7 cellular contexts compared by ENCODE assay signal in the genomic region with DNA sequence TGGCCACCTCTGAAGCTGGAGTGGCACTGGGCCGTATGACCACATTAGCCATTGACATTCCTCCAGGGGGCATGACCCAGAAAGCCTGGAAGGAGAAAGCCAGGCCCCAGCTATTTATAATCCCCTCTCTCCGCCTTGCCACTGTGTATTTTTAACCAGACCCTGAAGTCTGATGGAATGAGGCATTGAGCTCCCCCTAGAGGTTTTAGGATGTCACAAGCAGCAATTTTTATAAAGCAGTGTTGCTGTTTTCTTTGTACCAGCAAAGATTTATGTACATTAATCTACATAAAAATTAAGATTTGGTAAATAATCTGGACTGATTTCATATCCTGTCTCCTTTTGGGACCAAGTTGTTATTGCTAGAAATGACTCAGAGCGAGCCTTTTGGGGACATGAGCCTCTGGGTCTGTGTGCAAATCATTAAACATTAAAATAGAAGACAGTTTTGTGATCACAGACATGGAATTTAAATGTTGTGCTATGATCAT.
DNase-seq lines count a peak whose midpoint lies in the region; ATAC-seq, FAIRE-seq and TF ChIP-seq lines count a peak whose summit lies in the region.

No MANE protein-coding gene starts in this region.

- no peak overlapping the region for H3K4me3 ChIP-seq in gastroesophageal sphincter
- no peak overlapping the region for H3K4me3 ChIP-seq in parathyroid adenoma (ENCODE audit: low read depth, low read length)

- intact Hi-C loops in activated CD4-positive, alpha-beta T cell treated with anti-CD3 and anti-CD28 coated beads, Interleukin-2, amount 10 ng/mL, durations not matched to agents 24 days and 14 days (cut with micrococcal nuclease): loop anchor here (2.0 to 5.0 kb wide), 3 partner anchors 128 to 281 kb away; a partner anchor contains a TSS

- WGBS in gastroesophageal sphincter (ENCODE audit: low coverage in 1 of 2), 2 donors: 15 to 29% methylated on average over 2 to 3 of the region's 3 CpGs

- H3K9ac ChIP-seq in parathyroid adenoma: no peak overlapping the region

- no peak for TF ChIP-seq EP300 in gastroesophageal sphincter (IDR thresholded peaks at IDR 0.05)

- H3K27me3 ChIP-seq in gastroesophageal sphincter (no peaks in the 10 kb centered on the region), parathyroid adenoma (ENCODE audit: control insufficient read depth, insufficient read depth, low read length) (no peaks in the 10 kb centered on the region)

- H3K4me1 ChIP-seq in gastroesophageal sphincter: peaks cover 23 to 80% (median 25%) of the 10 kb centered on the region in 3 donors
- peaks cover 22% of the 10 kb centered on the region for H3K4me1 ChIP-seq in parathyroid adenoma

- peak; percentile 48 for ATAC-seq in HG03025 (IDR thresholded peaks at IDR 0.05; ENCODE audit: low FRiP score, unreplicated experiment)
- ATAC-seq in gastroesophageal sphincter: peak; percentile 75

- H3K4me2 ChIP-seq in parathyroid adenoma (ENCODE audit: low read length): peak overlapping the region; percentile 35

- no peak overlapping the region for H2AFZ ChIP-seq in parathyroid adenoma

- DNase-seq in NCI-H2081 treated with DMSO at 0.1 percent for 48 hours (lab: John Stamatoyannopoulos, UW): peak; percentile 78
- DNase-seq in activated CD4-positive, alpha-beta T cell treated with anti-CD3 and anti-CD28 coated beads, Interleukin-2, amount 10 ng/mL, durations not matched to agents 24 days and 14 days: no peak

- no peaks in the 10 kb centered on the region for H3K9me3 ChIP-seq in gastroesophageal sphincter
- no peaks in the 10 kb centered on the region for H3K9me3 ChIP-seq in parathyroid adenoma (ENCODE audit: control insufficient read depth, low read length)

- H3K36me3 ChIP-seq in gastroesophageal sphincter (peaks cover 0 to 11% of the 10 kb centered on the region in 2 donors), parathyroid adenoma (ENCODE audit: control insufficient read depth, insufficient read depth, low read length) (no peaks in the 10 kb centered on the region)

- H3K36me3 Mint-ChIP-seq in activated CD4-positive, alpha-beta T cell treated with anti-CD3 and anti-CD28 coated beads, Interleukin-2, amount 10 ng/mL, durations not matched to agents 24 days and 14 days (ENCODE audit: low read depth): no peaks in the 10 kb centered on the region

- TF ChIP-seq POLR2A in gastroesophageal sphincter (IDR thresholded peaks at IDR 0.05): no peak

- FAIRE-seq in TTC549 (lab: Jason Lieb, UNC): peak; percentile 29

- H3K4me3 Mint-ChIP-seq in activated CD4-positive, alpha-beta T cell treated with anti-CD3 and anti-CD28 coated beads, Interleukin-2, amount 10 ng/mL, durations not matched to agents 24 days and 14 days: no peak overlapping the region

- H3K9me3 Mint-ChIP-seq in activated CD4-positive, alpha-beta T cell treated with anti-CD3 and anti-CD28 coated beads, Interleukin-2, amount 10 ng/mL, durations not matched to agents 24 days and 14 days: no peaks in the 10 kb centered on the region

- H3K27ac Mint-ChIP-seq in activated CD4-positive, alpha-beta T cell treated with anti-CD3 and anti-CD28 coated beads, Interleukin-2, amount 10 ng/mL, durations not matched to agents 24 days and 14 days: no peak overlapping the region

- H3K4me1 Mint-ChIP-seq in activated CD4-positive, alpha-beta T cell treated with anti-CD3 and anti-CD28 coated beads, Interleukin-2, amount 10 ng/mL, durations not matched to agents 24 days and 14 days: no peaks in the 10 kb centered on the region

- peak overlapping the region; percentile 70 to 75 (median 72) for H3K27ac ChIP-seq in gastroesophageal sphincter
- H3K27ac ChIP-seq in parathyroid adenoma: no peak overlapping the region

- H3K27me3 Mint-ChIP-seq in activated CD4-positive, alpha-beta T cell treated with anti-CD3 and anti-CD28 coated beads, Interleukin-2, amount 10 ng/mL, durations not matched to agents 24 days and 14 days: peaks cover 9% of the 10 kb centered on the region

- H3K79me2 ChIP-seq in parathyroid adenoma: peaks cover 9% of the 10 kb centered on the region

- TF ChIP-seq CTCF in GM12873 (IDR thresholded peaks at IDR 0.05; ENCODE audit: insufficient read depth, low read depth, low read length, missing control alignments): peak; percentile 78
- TF ChIP-seq CTCF in gastroesophageal sphincter (IDR thresholded peaks at IDR 0.05): peak; percentile 70 to 89 (median 82)
- TF ChIP-seq CTCF in parathyroid adenoma (IDR thresholded peaks at IDR 0.05): peak; percentile 70
